In the genomic region with DNA sequence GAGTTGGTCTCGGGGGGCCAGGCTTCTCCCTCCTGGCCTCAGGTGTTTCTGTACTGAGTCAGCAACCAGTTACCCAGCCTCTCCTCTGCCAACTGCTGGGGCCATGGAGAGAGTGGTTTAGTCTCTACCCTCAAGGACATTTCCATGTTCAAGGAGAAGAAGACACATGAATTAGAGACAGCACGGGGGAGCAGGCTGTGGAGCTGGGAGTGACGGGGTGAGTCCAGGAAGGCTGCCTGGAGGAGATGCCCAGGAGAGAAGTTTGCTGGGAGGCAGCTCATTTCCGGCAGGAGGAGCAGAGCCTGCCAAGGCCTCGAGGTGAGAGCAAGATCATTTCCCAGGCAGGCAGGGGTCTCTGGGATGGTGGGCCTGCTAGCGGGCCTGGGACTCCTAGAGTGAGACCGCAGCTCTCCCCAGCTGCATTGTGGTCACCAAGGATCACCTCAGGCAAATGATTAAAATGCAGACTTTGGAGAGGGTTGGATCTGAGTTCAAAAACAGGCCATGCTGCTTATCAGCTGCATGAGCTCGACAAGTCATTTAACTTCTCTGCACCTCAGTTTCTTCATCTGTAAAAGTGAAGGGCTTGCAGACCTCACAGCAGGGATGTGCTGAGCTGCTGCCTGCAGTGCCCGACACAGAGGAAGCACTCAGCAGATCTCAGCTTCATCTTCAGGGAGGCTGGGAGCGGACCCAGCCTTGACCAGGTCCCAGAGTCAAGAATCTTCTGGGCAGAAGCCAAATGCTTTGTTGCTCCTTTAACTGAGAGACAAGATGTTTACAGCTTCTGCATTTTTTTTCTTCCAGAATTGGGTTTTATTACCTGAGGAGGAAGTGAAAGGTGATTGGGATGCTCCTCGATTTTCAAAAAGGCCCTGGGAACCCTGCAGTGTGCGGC, we compare ENCODE assay signal across 1 cellular context.
TF ChIP-seq lines count a peak whose summit lies in the region.

No MANE protein-coding gene starts in this region.

TF ChIP-seq in liver, 16 proteins besides CTCF, POLR2A, EP300 and RAD21 (continued from another document):
- TF ChIP-seq, protein P1, sequence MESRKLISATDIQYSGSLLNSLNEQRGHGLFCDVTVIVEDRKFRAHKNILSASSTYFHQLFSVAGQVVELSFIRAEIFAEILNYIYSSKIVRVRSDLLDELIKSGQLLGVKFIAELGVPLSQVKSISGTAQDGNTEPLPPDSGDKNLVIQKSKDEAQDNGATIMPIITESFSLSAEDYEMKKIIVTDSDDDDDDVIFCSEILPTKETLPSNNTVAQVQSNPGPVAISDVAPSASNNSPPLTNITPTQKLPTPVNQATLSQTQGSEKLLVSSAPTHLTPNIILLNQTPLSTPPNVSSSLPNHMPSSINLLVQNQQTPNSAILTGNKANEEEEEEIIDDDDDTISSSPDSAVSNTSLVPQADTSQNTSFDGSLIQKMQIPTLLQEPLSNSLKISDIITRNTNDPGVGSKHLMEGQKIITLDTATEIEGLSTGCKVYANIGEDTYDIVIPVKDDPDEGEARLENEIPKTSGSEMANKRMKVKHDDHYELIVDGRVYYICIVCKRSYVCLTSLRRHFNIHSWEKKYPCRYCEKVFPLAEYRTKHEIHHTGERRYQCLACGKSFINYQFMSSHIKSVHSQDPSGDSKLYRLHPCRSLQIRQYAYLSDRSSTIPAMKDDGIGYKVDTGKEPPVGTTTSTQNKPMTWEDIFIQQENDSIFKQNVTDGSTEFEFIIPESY (IDR thresholded peaks at IDR 0.05), result no peak
- TF ChIP-seq JUND (IDR thresholded peaks at IDR 0.05) (no peak), REST (IDR thresholded peaks at IDR 0.05) (no peak), TAF1 (conservative IDR thresholded peaks at IDR 0.05) (no peak), FOXA1 (IDR thresholded peaks at IDR 0.05) (no peak)
TF ChIP-seq in liver: peak in this region for 0.
